Comparison of ENCODE assay signal across 1 cellular context in genomic region chr11:72725731-72726042, GRCh38.
TF ChIP-seq lines count a peak whose summit lies in the region.

No MANE protein-coding gene starts in this region.

TF ChIP-seq in A549, 52 proteins besides CTCF, POLR2A, EP300 and RAD21 (continued from another document):
- TF ChIP-seq ELK1 (IDR thresholded peaks at IDR 0.05; ENCODE audit: low read depth, low read length) = no peak
- no peak for TF ChIP-seq KDM1A (IDR thresholded peaks at IDR 0.05; ENCODE audit: low read depth)
